ENCODE assay signal across 24 cellular contexts in the genomic region with DNA sequence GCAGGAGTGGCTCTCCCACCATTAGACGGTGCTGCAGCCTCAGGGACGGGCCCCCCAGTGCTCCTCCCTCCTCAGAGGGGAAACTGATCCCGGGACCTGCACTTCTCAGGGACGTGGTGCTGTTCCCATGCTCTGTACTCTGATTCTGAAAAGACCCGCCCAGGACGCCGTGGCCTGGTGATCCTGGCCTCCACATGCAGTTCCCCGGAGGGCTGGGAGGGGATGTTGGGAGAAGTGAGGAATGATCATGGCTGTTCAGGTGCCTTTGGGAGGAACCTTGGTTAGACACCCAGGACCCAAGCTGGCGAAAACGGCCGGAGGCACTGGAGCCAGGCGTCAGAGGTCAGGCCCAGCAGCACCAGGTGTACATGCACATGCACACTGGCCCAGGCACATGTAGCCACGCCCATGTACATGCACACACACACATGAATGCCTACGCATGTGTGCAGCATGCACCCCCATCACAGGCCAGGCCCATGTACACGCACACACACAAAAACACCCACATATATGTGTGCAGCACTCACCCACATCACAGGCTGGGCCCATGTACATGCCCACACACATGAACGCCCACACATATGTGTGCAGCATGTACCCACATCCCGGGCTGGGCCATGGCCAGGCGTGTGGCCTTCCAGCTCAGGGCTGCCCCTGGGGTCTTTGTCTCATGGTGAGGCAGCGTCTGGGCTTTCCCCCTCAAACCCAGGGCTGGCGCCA. TPM values are rescaled to one million over a fixed set of nuclear protein-coding genes. Genes with fewer than 3 reads are reported as not detected.
"Had no signal": no experiment of that assay in that cellular context is flagged by ENCODE, and none has a peak within 500 bp of the region (broad histone marks: within the 10 kb centered on the region; RNA-seq: fewer than 3 reads in every experiment).

No MANE protein-coding gene starts in this region.

- H3K27ac ChIP-seq: breast epithelium, hepatocyte, neural progenitor cell, psoas muscle, right atrium auricular region, stomach, vagina had no signal

- H3K27ac Mint-ChIP-seq: activated CD8-positive, alpha-beta T cell treated with anti-CD3 and anti-CD28 coated beads, Interleukin-2, amount 10 ng/mL, durations not matched to agents 7 days and 5 days; activated naive CD8-positive, alpha-beta T cell; dendritic cell treated with granulocyte-macrophage colony-stimulating factor and Interleukin-4, amounts not matched to agents 40 ng/mL and 50 ng/mL, for 4 days; memory B cell; neural progenitor cell; stimulated activated effector memory CD8-positive, alpha-beta T cell treated with anti-CD3 and anti-CD28 coated beads, Interleukin-12 subunit alpha, Interleukin-12 subunit beta, amount 100 ng/mL, for 72 hours had no signal

- H3K36me3 Mint-ChIP-seq: activated naive CD8-positive, alpha-beta T cell; memory B cell; naive B cell; neural progenitor cell; stimulated activated effector memory CD8-positive, alpha-beta T cell treated with anti-CD3 and anti-CD28 coated beads, Interleukin-12 subunit alpha, Interleukin-12 subunit beta, amount 100 ng/mL, for 72 hours had no signal

- H3K4me1 ChIP-seq: neural progenitor cell, psoas muscle, vagina had no signal

- H3K9me3 Mint-ChIP-seq: memory B cell; neural progenitor cell; stimulated activated effector memory CD8-positive, alpha-beta T cell treated with anti-CD3 and anti-CD28 coated beads, Interleukin-12 subunit alpha, Interleukin-12 subunit beta, amount 100 ng/mL, for 72 hours had no signal

- DNase-seq: activated CD4-positive, alpha-beta T cell treated with anti-CD3 and anti-CD28 coated beads for 1 hour; activated CD4-positive, alpha-beta T cell treated with anti-CD3 and anti-CD28 coated beads, Interleukin-2, amount 50 U/mL, for 1 hour; activated CD8-positive, alpha-beta T cell treated with anti-CD3 and anti-CD28 coated beads, Interleukin-2, amount 10 ng/mL, durations not matched to agents 7 days and 5 days; activated naive CD4-positive, alpha-beta T cell; activated T-cell treated with anti-CD3 and anti-CD28 coated beads, Interleukin-2, amount 50 U/mL, for 1 hour; cerebellar nuclear complex; effector CD4-positive, alpha-beta T cell; foreskin melanocyte; kidney glomerular epithelial cell; naive B cell; stimulated activated CD4-positive, alpha-beta T cell treated with anti-CD3 and anti-CD28 coated beads, Interleukin-1b, Interleukin-23, amount 100 ng/mL, for 48 hours; T-helper 9 cell; trophoblast cell had no signal

- H3K27me3 ChIP-seq: breast epithelium, hepatocyte, neural progenitor cell, right atrium auricular region, stomach, vagina had no signal

- H3K4me1 Mint-ChIP-seq: memory B cell; naive B cell; stimulated activated effector memory CD8-positive, alpha-beta T cell treated with anti-CD3 and anti-CD28 coated beads, Interleukin-12 subunit alpha, Interleukin-12 subunit beta, amount 100 ng/mL, for 72 hours had no signal

- H3K4me3 ChIP-seq: breast epithelium, hepatocyte, neural progenitor cell, psoas muscle, right atrium auricular region, stomach, vagina had no signal

- H3K4me3 Mint-ChIP-seq: activated CD8-positive, alpha-beta T cell treated with anti-CD3 and anti-CD28 coated beads, Interleukin-2, amount 10 ng/mL, durations not matched to agents 7 days and 5 days; activated naive CD8-positive, alpha-beta T cell; dendritic cell treated with granulocyte-macrophage colony-stimulating factor and Interleukin-4, amounts not matched to agents 40 ng/mL and 50 ng/mL, for 4 days; memory B cell; naive B cell; neural progenitor cell; stimulated activated effector memory CD8-positive, alpha-beta T cell treated with anti-CD3 and anti-CD28 coated beads, Interleukin-12 subunit alpha, Interleukin-12 subunit beta, amount 100 ng/mL, for 72 hours had no signal

- H3K9me3 ChIP-seq: breast epithelium, psoas muscle, right atrium auricular region, stomach, vagina had no signal

- H3K36me3 ChIP-seq: breast epithelium, neural progenitor cell, right atrium auricular region, stomach, vagina had no signal

- ATAC-seq: activated CD8-positive, alpha-beta T cell treated with anti-CD3 and anti-CD28 coated beads, Interleukin-2, amount 10 ng/mL, durations not matched to agents 7 days and 5 days; psoas muscle; stimulated activated effector memory CD8-positive, alpha-beta T cell treated with anti-CD3 and anti-CD28 coated beads, Interleukin-12 subunit alpha, Interleukin-12 subunit beta, amount 100 ng/mL, for 72 hours had no signal

RNA-seq across cellular contexts. Expression of a gene that starts 52.6 kb away (rescaled TPM):
- total RNA-seq: activated CD8-positive, alpha-beta T cell treated with anti-CD3 and anti-CD28 coated beads, Interleukin-2, amount 10 ng/mL, durations not matched to agents 7 days and 5 days had no signal
